In the genomic region with DNA sequence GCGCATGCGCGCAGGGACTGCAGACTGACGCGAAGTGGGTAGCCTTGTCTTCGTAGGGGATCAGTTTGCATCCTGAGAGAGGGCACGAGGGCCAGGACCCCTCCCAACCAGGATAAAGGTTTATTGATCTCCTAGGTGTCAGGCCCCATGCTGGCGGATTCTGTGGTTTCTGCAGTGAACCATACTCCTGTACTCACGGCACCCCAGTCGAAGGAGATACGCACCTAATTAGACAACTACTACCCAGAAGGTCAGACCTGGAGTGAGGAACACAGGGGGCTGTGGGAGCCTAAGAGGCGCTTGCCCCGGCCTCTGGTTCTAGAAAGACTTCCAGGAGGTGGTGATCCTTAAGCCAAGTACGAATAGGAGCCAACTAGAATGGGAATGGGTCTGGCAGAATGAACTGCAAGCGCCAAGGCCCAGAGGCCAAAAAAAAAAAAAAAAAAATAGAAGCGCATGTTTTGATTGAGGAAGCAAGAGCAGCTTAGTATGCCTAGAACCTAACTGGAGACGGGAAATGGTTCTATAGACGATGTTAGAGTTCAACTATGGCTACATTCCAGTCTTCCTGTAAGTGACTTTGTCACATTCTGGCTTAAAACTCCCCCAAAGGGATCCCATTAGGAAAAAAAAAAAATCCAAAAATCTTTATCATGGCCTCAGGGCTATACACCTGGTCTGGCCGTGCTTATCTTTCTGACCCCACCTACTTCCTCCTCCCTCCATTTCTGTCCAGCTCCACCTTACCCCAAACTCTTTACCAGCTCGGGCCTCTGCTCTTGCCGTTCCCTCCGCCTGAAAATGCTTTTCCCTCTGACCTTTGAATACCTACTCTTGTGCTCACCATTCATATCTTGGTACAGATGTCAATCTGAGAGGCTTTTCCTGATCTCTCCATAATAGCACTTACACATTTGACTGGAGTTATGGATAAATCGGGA, we compare ENCODE assay signal across 8 cellular contexts. TPM values are rescaled to one million over a fixed set of nuclear protein-coding genes. Genes with fewer than 3 reads are reported as not detected.
DNase-seq lines count a peak whose midpoint lies in the region; ATAC-seq and TF ChIP-seq lines count a peak whose summit lies in the region.

No MANE protein-coding gene starts in this region.

- H3K79me2 ChIP-seq in DOHH2 (ENCODE audit: control insufficient read depth, low read length): peaks cover 50% of the 10 kb centered on the region

- TF ChIP-seq CTCF in DOHH2 (IDR thresholded peaks at IDR 0.05; ENCODE audit: low read depth, low read length, poor library complexity, severe bottlenecking) (no peak), choroid plexus epithelial cell (conservative IDR thresholded peaks at IDR 0.05; ENCODE audit: low read depth, low read length) (no peak)

- H3K4me3 Mint-ChIP-seq in naive thymus-derived CD8-positive, alpha-beta T cell: peak overlapping the region; percentile 95 to 99 (median 98)

- peaks cover 5% of the 10 kb centered on the region; the same call in 1 of the 2 replicates for H3F3A ChIP-seq in DOHH2 (ENCODE audit: control insufficient read depth, insufficient read depth)

- peaks cover 15% of the 10 kb centered on the region for H3K36me3 ChIP-seq in DOHH2 (ENCODE audit: control insufficient read depth, low read length)

- no peaks in the 10 kb centered on the region for H4K20me1 ChIP-seq in DOHH2 (ENCODE audit: control insufficient read depth, insufficient read depth, low read depth, low read length)

- peak overlapping the region; percentile 94 to 99 (median 98) for H3K27ac Mint-ChIP-seq in naive thymus-derived CD8-positive, alpha-beta T cell

- peak; percentile 74 for DNase-seq in T follicular helper cell (ENCODE audit: low read depth)
- no peak for DNase-seq in choroid plexus epithelial cell (ENCODE audit: low read depth)
- peak in 7 of 10 donors; percentile 78 to 94 (median 81) for DNase-seq in naive thymus-derived CD8-positive, alpha-beta T cell
- DNase-seq in KG1 (lab: John Stamatoyannopoulos, UW): no peak

- H3K4me3 ChIP-seq in DOHH2 (ENCODE audit: low read length): peak overlapping the region; percentile 100
- peak overlapping the region; percentile 84 for H3K4me3 ChIP-seq in choroid plexus epithelial cell (ENCODE audit: low read depth, low read length)

- no peaks in the 10 kb centered on the region for H3K9me3 Mint-ChIP-seq in naive thymus-derived CD8-positive, alpha-beta T cell

- H3K4me1 Mint-ChIP-seq in naive thymus-derived CD8-positive, alpha-beta T cell: peaks cover 21 to 52% (median 48%) of the 10 kb centered on the region in 4 donors

- no peaks in the 10 kb centered on the region for H3K27me3 Mint-ChIP-seq in naive thymus-derived CD8-positive, alpha-beta T cell

- no peaks in the 10 kb centered on the region for H3K36me3 Mint-ChIP-seq in naive thymus-derived CD8-positive, alpha-beta T cell

- ATAC-seq in naive thymus-derived CD8-positive, alpha-beta T cell: peak in 1 of 2 donors; percentile 20
- ATAC-seq in HG02884 (IDR thresholded peaks at IDR 0.05; ENCODE audit: unreplicated experiment): no peak
- ATAC-seq in HG02571 (IDR thresholded peaks at IDR 0.05; ENCODE audit: unreplicated experiment): no peak
- no peak for ATAC-seq in HG02642 (IDR thresholded peaks at IDR 0.05; ENCODE audit: poor library complexity, unreplicated experiment)

- POLR2A ChIA-PET in naive thymus-derived CD8-positive, alpha-beta T cell (lab: Charles Lee): interaction anchor here (0.6 to 1.3 kb wide), 8 partner anchors 9 to 112 kb away, joined by 3 to 7 read pairs (median 3); a partner anchor contains a TSS

- peak overlapping the region; percentile 97 for H3K4me2 ChIP-seq in DOHH2 (ENCODE audit: low read length)

- H3K4me1 ChIP-seq in DOHH2 (ENCODE audit: control insufficient read depth, low read length): peaks cover 34% of the 10 kb centered on the region

- peak overlapping the region; percentile 93 for H3K27ac ChIP-seq in DOHH2 (ENCODE audit: low read depth, low read length)

- H3K9me2 ChIP-seq in DOHH2 (replicated peaks; ENCODE audit: control insufficient read depth, low read length): no peaks in the 10 kb centered on the region

- no peaks in the 10 kb centered on the region for H3K27me3 ChIP-seq in DOHH2 (ENCODE audit: control insufficient read depth, low read length)

- no peaks in the 10 kb centered on the region for H3K9me3 ChIP-seq in DOHH2 (ENCODE audit: control insufficient read depth, insufficient read depth, low read length)

RNA-seq across cellular contexts. Expression of a gene that starts 0.9 kb away (rescaled TPM):
- total RNA-seq in naive thymus-derived CD8-positive, alpha-beta T cell: 10 to 100 TPM; 31.2 to 31.6 TPM
- 10 to 100 TPM; 16.5 to 20.6 (median 18.3) TPM for polyA plus RNA-seq in naive thymus-derived CD8-positive, alpha-beta T cell

RNA-seq across cellular contexts. Expression of a gene that starts 8.4 kb away (rescaled TPM):
- 1 to 10 TPM; 1.4 TPM for total RNA-seq in naive thymus-derived CD8-positive, alpha-beta T cell
- polyA plus RNA-seq in naive thymus-derived CD8-positive, alpha-beta T cell: under 1 TPM in 2 of 3 donors, not detected in 1; 0.08 to 0.94 TPM

RNA-seq across cellular contexts. Expression of a gene that starts 19.3 kb away (rescaled TPM):
- under 1 TPM; 0.39 to 0.63 TPM for total RNA-seq in naive thymus-derived CD8-positive, alpha-beta T cell
- polyA plus RNA-seq in naive thymus-derived CD8-positive, alpha-beta T cell: not detected

RNA-seq across cellular contexts. Expression of a gene that starts 23.9 kb away (rescaled TPM):
- total RNA-seq in naive thymus-derived CD8-positive, alpha-beta T cell: 10 to 100 TPM; 17.1 to 17.8 TPM
- 10 to 100 TPM in 1 of 3 donors, 1 to 10 TPM in 2; 6.2 to 10.4 (median 9.3) TPM for polyA plus RNA-seq in naive thymus-derived CD8-positive, alpha-beta T cell

RNA-seq across cellular contexts. Expression of a gene that starts 24.4 kb away (rescaled TPM):
- total RNA-seq in naive thymus-derived CD8-positive, alpha-beta T cell: 10 to 100 TPM; 14.9 to 15.7 TPM
- polyA plus RNA-seq in naive thymus-derived CD8-positive, alpha-beta T cell: 1 to 10 TPM in 1 of 3 donors, under 1 TPM in 2; 0.37 to 1.1 (median 0.82) TPM

Comparison
In these comparisons a context has a peak if more than half of its experiments do, and no peak if none do; other contexts are left out.
1. DNase-seq: peak in T follicular helper cell (single experiment) and naive thymus-derived CD8-positive, alpha-beta T cell (7 of 10); none in choroid plexus epithelial cell (single experiment) and KG1 (single experiment).